In genomic region chr7:107161415-107161814, GRCh38 we compare ENCODE assay signal across 29 cellular contexts.
"Had no signal": no experiment of that assay in that cellular context is flagged by ENCODE, and none has a peak within 500 bp of the region (broad histone marks: within the 10 kb centered on the region; RNA-seq: fewer than 3 reads in every experiment).

No MANE protein-coding gene starts in this region.

- H3K9ac ChIP-seq: neural progenitor cell had no signal

- H3K27ac Mint-ChIP-seq: naive B cell; natural killer cell; nephron progenitor cell; neural progenitor cell; progenitor cell of endocrine pancreas; stimulated activated naive B cell treated with anti-CD40 and anti-IgM and Interleukin-4, amounts not matched to agents 10 μg/mL and 1 μg/mL and 100 μg/mL, for 72 hours had no signal

- FAIRE-seq: keratinocyte, urothelium cell line had no signal

- H3K27me3 Mint-ChIP-seq: progenitor cell of endocrine pancreas had no signal

- H3K36me3 ChIP-seq: left lung, lower lobe of right lung, neural progenitor cell, neutrophil, right atrium auricular region, right lobe of liver, stomach, thyroid gland, transverse colon, upper lobe of right lung had no signal

- H3K4me1 ChIP-seq: left lung, lower lobe of right lung, right atrium auricular region, right lobe of liver, stomach, testis, thyroid gland, transverse colon, upper lobe of right lung had no signal

- H3K4me1 Mint-ChIP-seq: naive B cell; natural killer cell; stimulated activated naive B cell treated with anti-CD40 and anti-IgM and Interleukin-4, amounts not matched to agents 10 μg/mL and 1 μg/mL and 100 μg/mL, for 72 hours had no signal

- H3K36me3 Mint-ChIP-seq: naive B cell; natural killer cell; stimulated activated naive B cell treated with anti-CD40 and anti-IgM and Interleukin-4, amounts not matched to agents 10 μg/mL and 1 μg/mL and 100 μg/mL, for 72 hours had no signal

- H3K4me3 Mint-ChIP-seq: naive B cell; natural killer cell; nephron progenitor cell; neural progenitor cell; stimulated activated naive B cell treated with anti-CD40 and anti-IgM and Interleukin-4, amounts not matched to agents 10 μg/mL and 1 μg/mL and 100 μg/mL, for 72 hours had no signal

- H3K4me3 ChIP-seq: left lung, lower lobe of right lung, neural progenitor cell, right atrium auricular region, right lobe of liver, stomach, testis, thyroid gland, transverse colon, upper lobe of right lung had no signal

- DNase-seq: hippocampal formation; kidney glomerular epithelial cell; left cardiac atrium; left lung; lower lobe of right lung; mammary epithelial cell; mesenchymal stem cell; naive B cell; natural killer cell; nephron progenitor cell; occipital lobe; right lobe of liver; stimulated activated CD4-positive, alpha-beta T cell treated with anti-CD3 and anti-CD28 coated beads, Interleukin-12 subunit alpha, Interleukin-12 subunit beta, amount 100 ng/mL, for 4 hours; stimulated activated CD4-positive, alpha-beta T cell treated with anti-CD3 and anti-CD28 coated beads, Interleukin-15, amount 100 ng/mL, for 24 hours; stimulated activated CD4-positive, alpha-beta T cell treated with anti-CD3 and anti-CD28 coated beads, Interleukin-2, amount 100 ng/mL, for 24 hours; stimulated activated CD4-positive, alpha-beta T cell treated with anti-CD3 and anti-CD28 coated beads, Interleukin-4, amount 100 ng/mL, for 1 hour; stimulated activated naive B cell treated with anti-CD40 and anti-IgM and Interleukin-4, amounts not matched to agents 10 μg/mL and 1 μg/mL and 100 μg/mL, for 72 hours; stimulated activated naive CD8-positive, alpha-beta T cell treated with anti-CD3 and anti-CD28 coated beads, Interleukin-15, Interleukin-2, amounts not matched to agents 100 U/mL and 50 U/mL, for 24 hours; stomach; testis; thyroid gland; transverse colon; upper lobe of right lung had no signal

- H3K27ac ChIP-seq: left lung, lower lobe of right lung, neural progenitor cell, neutrophil, right atrium auricular region, right lobe of liver, stomach, testis, thyroid gland, transverse colon, upper lobe of right lung had no signal

- H3K9me3 ChIP-seq: left lung, lower lobe of right lung, neutrophil, right atrium auricular region, right lobe of liver, stomach, testis, thyroid gland, transverse colon, upper lobe of right lung had no signal

- H3K27me3 ChIP-seq: left lung, neural progenitor cell, neutrophil, right atrium auricular region, right lobe of liver, stomach, testis, thyroid gland, transverse colon, upper lobe of right lung had no signal

- H3K9me3 Mint-ChIP-seq: naive B cell; natural killer cell; nephron progenitor cell; neural progenitor cell; stimulated activated naive B cell treated with anti-CD40 and anti-IgM and Interleukin-4, amounts not matched to agents 10 μg/mL and 1 μg/mL and 100 μg/mL, for 72 hours had no signal
